Comparison of ENCODE assay signal across 1 cellular context in the genomic region with DNA sequence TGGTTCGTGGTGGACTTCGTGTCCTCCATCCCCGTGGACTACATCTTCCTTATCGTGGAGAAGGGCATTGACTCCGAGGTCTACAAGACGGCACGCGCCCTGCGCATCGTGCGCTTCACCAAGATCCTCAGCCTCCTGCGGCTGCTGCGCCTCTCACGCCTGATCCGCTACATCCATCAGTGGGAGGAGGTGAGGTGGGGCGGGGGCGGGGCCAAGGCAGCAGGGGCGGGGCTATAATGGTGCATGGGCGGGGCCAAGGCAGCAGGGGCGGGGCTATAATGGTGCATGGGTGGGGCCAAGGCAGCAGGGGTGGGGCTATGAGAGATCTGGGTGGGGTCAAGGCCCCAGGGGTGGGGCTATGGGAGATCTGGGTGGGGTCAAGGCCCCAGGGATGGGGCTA.
A peak's percentile ranks its signal among the peaks of the same experiment; 100 is the strongest.
TF ChIP-seq lines count a peak whose summit lies in the region.

No MANE protein-coding gene starts in this region.

TF ChIP-seq in HepG2, 621 proteins besides CTCF, POLR2A, EP300 and RAD21:
- TF ChIP-seq ZBTB33 (CRISPR knock-in tag; IDR thresholded peaks at IDR 0.05), result peak; percentile 62; the same call in 1 of the 2 replicates
